9 cellular contexts compared by ENCODE assay signal in the genomic region with DNA sequence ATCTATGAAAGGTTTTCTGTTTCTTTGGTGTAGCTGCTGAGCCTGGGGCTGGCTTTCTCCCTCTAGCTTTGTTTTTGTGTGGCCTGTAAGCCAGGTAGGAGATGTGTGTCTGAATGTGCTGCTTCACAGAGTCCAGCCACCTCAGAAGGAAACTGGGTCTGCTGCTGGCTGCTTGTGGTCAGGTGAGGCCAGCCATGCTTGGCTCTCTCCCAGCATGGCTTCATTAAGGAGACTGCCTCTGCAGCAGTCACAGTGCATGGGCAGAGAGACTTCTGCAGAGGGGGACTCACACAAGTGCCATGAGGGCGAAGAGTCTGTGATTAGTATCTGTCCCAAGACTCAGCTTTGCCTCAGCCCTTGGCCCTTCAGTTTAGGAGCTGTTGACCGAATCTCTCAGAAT. TPM values are rescaled to one million over a fixed set of nuclear protein-coding genes. Genes with fewer than 3 reads are reported as not detected.
DNase-seq lines count a peak whose midpoint lies in the region; ATAC-seq and TF ChIP-seq lines count a peak whose summit lies in the region.
"Had no signal": no experiment of that assay in that cellular context is flagged by ENCODE, and none has a peak within 500 bp of the region (broad histone marks: within the 10 kb centered on the region; RNA-seq: fewer than 3 reads in every experiment).

No MANE protein-coding gene starts in this region.

- no peaks in the 10 kb centered on the region for H3K36me3 Mint-ChIP-seq in glutamatergic neuron (ENCODE audit: unreplicated experiment)
- peaks cover 20% of the 10 kb centered on the region for H3K36me3 Mint-ChIP-seq in activated T-helper 2 cell treated with anti-CD3 and anti-CD28 coated beads, Interferon-gamma antibody, Interleukin-2, Interleukin-4, amounts not matched to agents 10 μg/mL and 5 μg/mL and 100 μg/mL, durations not matched to agents 14 hours and 24 hours and 36 hours (ENCODE audit: low read depth)

- peak overlapping the region; percentile 85 for H3K4me2 ChIP-seq in KMS-11

- peak; percentile 91 for ATAC-seq in GM18502 (IDR thresholded peaks at IDR 0.05; ENCODE audit: poor library complexity, unreplicated experiment)
- ATAC-seq in GM21723 (IDR thresholded peaks at IDR 0.05; ENCODE audit: unreplicated experiment) = peak; percentile 78
- ATAC-seq in esophagus mucosa = no peak

- H3K27me3 ChIP-seq in KMS-11 (ENCODE audit: insufficient read depth, low read depth) = no peaks in the 10 kb centered on the region

- H3K27ac ChIP-seq in KMS-11 = peak overlapping the region; percentile 66

- TF ChIP-seq CTCF in KMS-11 (conservative IDR thresholded peaks at IDR 0.05; ENCODE audit: low read depth, low read length) = no peak
- TF ChIP-seq CTCF in glutamatergic neuron (IDR thresholded peaks at IDR 0.05; ENCODE audit: partially characterized antibody, unreplicated experiment) = no peak

- DNase-seq in glutamatergic neuron (no peak), NCI-H1694 treated with DMSO at 0.1 percent for 48 hours (lab: John Stamatoyannopoulos, UW) (no peak), NCI-H2227 (lab: John Stamatoyannopoulos, UW; ENCODE audit: unreplicated experiment) (no peak)
- no peak for DNase-seq in activated T-helper 2 cell treated with anti-CD3 and anti-CD28 coated beads, Interferon-gamma antibody, Interleukin-2, Interleukin-4, amounts not matched to agents 10 μg/mL and 5 μg/mL and 100 μg/mL, durations not matched to agents 14 hours and 24 hours and 36 hours (ENCODE audit: low spot score)

- peak overlapping the region; percentile 95 for H3K27ac Mint-ChIP-seq in glutamatergic neuron (ENCODE audit: unreplicated experiment)
- no peak overlapping the region for H3K27ac Mint-ChIP-seq in activated T-helper 2 cell treated with anti-CD3 and anti-CD28 coated beads, Interferon-gamma antibody, Interleukin-2, Interleukin-4, amounts not matched to agents 10 μg/mL and 5 μg/mL and 100 μg/mL, durations not matched to agents 14 hours and 24 hours and 36 hours

- H3K36me3 ChIP-seq in KMS-11 (ENCODE audit: insufficient read depth) = no peaks in the 10 kb centered on the region; the same call in 1 of the 2 replicates

- H3K4me3 Mint-ChIP-seq in glutamatergic neuron (ENCODE audit: unreplicated experiment) = peak overlapping the region; percentile 75
- no peak overlapping the region for H3K4me3 Mint-ChIP-seq in activated T-helper 2 cell treated with anti-CD3 and anti-CD28 coated beads, Interferon-gamma antibody, Interleukin-2, Interleukin-4, amounts not matched to agents 10 μg/mL and 5 μg/mL and 100 μg/mL, durations not matched to agents 14 hours and 24 hours and 36 hours (ENCODE audit: low read depth)
- H3K4me3 Mint-ChIP-seq: IgD-negative memory B cell had no signal

- H3K4me1 Mint-ChIP-seq in glutamatergic neuron (ENCODE audit: low read depth, unreplicated experiment) = peaks cover 37% of the 10 kb centered on the region
- H3K4me1 Mint-ChIP-seq in activated T-helper 2 cell treated with anti-CD3 and anti-CD28 coated beads, Interferon-gamma antibody, Interleukin-2, Interleukin-4, amounts not matched to agents 10 μg/mL and 5 μg/mL and 100 μg/mL, durations not matched to agents 14 hours and 24 hours and 36 hours (ENCODE audit: low read depth) = peaks cover 7% of the 10 kb centered on the region

- H3K9ac ChIP-seq in KMS-11 = no peak overlapping the region; the same call in 1 of the 2 replicates

- H3K9me3 Mint-ChIP-seq in glutamatergic neuron (ENCODE audit: unreplicated experiment) = peaks cover 4% of the 10 kb centered on the region
- H3K9me3 Mint-ChIP-seq in activated T-helper 2 cell treated with anti-CD3 and anti-CD28 coated beads, Interferon-gamma antibody, Interleukin-2, Interleukin-4, amounts not matched to agents 10 μg/mL and 5 μg/mL and 100 μg/mL, durations not matched to agents 14 hours and 24 hours and 36 hours = no peaks in the 10 kb centered on the region
- H3K9me3 Mint-ChIP-seq: IgD-negative memory B cell had no signal

- H3K4me1 ChIP-seq in KMS-11 (ENCODE audit: low read depth, poor library complexity, severe bottlenecking) = peaks cover 97% of the 10 kb centered on the region

- H3K27me3 Mint-ChIP-seq in glutamatergic neuron (ENCODE audit: unreplicated experiment) = peaks cover 5% of the 10 kb centered on the region
- no peaks in the 10 kb centered on the region for H3K27me3 Mint-ChIP-seq in activated T-helper 2 cell treated with anti-CD3 and anti-CD28 coated beads, Interferon-gamma antibody, Interleukin-2, Interleukin-4, amounts not matched to agents 10 μg/mL and 5 μg/mL and 100 μg/mL, durations not matched to agents 14 hours and 24 hours and 36 hours (ENCODE audit: low read depth)
- H3K27me3 Mint-ChIP-seq: IgD-negative memory B cell had no signal

- peaks cover 96% of the 10 kb centered on the region for H3K79me2 ChIP-seq in KMS-11 (ENCODE audit: insufficient read depth, low read depth)

- H3K4me3 ChIP-seq in KMS-11 (IDR thresholded peaks at IDR 0.05; ENCODE audit: insufficient read depth, low read depth, low read length) = no peak overlapping the region

- no peak overlapping the region for H2AFZ ChIP-seq in KMS-11 (ENCODE audit: low read depth)

- H4K20me1 ChIP-seq in KMS-11 (ENCODE audit: insufficient read depth) = peaks cover 12% of the 10 kb centered on the region; the same call in 1 of the 2 replicates

- intact Hi-C loops in activated T-helper 2 cell treated with anti-CD3 and anti-CD28 coated beads, Interferon-gamma antibody, Interleukin-2, Interleukin-4, amounts not matched to agents 10 μg/mL and 5 μg/mL and 100 μg/mL, durations not matched to agents 14 hours and 24 hours and 36 hours (cut with micrococcal nuclease) = no loop called here

RNA-seq across cellular contexts. Expression of a gene that starts 50.6 kb away (rescaled TPM):
- total RNA-seq in glutamatergic neuron (ENCODE audit: unreplicated experiment) = 90.8 TPM
- total RNA-seq in esophagus mucosa = 36.6 TPM
- total RNA-seq in activated T-helper 2 cell treated with anti-CD3 and anti-CD28 coated beads, Interferon-gamma antibody, Interleukin-2, Interleukin-4, amounts not matched to agents 10 μg/mL and 5 μg/mL and 100 μg/mL, durations not matched to agents 14 hours and 24 hours and 36 hours = 33.1 and 33.3 TPM in 2 replicates
